Comparison of ENCODE assay signal across 32 cellular contexts in the genomic region with DNA sequence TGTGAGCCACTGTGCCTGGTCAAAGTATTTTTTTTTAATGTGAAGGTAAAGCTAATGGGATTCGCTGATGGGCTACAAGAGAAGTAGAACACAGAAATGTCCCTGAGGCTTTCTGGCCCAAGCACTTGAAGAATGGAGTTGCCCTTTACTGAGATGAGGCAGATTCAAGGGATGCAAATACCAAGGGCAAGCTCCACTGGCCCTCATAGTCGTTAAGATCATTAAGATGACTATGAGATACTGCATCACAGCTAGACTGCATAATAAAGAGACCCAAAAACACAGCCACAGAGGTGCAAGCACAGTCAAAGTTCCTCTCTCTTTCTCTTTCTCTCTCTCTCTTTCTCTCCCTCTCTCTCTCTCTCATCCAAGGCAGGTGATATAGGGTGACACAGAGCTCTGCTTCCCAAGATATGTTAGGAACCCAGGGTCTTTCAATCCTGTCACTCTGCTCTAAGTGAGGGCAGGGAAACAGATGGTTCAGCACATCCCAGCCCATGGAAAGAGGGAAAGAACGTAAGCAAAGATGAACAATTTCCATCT.
"Had no signal": no experiment of that assay in that cellular context is flagged by ENCODE, and none has a peak within 500 bp of the region (broad histone marks: within the 10 kb centered on the region; RNA-seq: fewer than 3 reads in every experiment).

No MANE protein-coding gene starts in this region.

- FAIRE-seq: TTC549 had no signal

- H3K27ac ChIP-seq: breast epithelium, KMS-11, SK-N-MC had no signal

- H3K4me3 ChIP-seq: breast epithelium, MG63, SK-N-MC had no signal

- DNase-seq: activated B cell treated with CpG ODN at 0.5 μM for 24 hours; activated CD4-positive, alpha-beta T cell treated with anti-CD3 and anti-CD28 coated beads for 1 hour; activated CD4-positive, alpha-beta T cell treated with anti-CD3 and anti-CD28 coated beads, Interleukin-2, amount 10 ng/mL, durations not matched to agents 24 days and 14 days; activated CD4-positive, alpha-beta T cell treated with anti-CD3 and anti-CD28 coated beads, Interleukin-2, amount 50 U/mL, for 48 hours; activated CD8-positive, alpha-beta memory T cell treated with anti-CD3 and anti-CD28 coated beads for 24 hours; activated effector memory CD4-positive, alpha-beta T cell treated with anti-CD3 and anti-CD28 coated beads, Interleukin-2, amount 50 U/mL, for 16 hours; activated naive CD4-positive, alpha-beta T cell treated with Interleukin-2 at 50 U/mL for 16 hours; activated naive CD8-positive, alpha-beta T cell treated with anti-CD3 and anti-CD28 coated beads, Interleukin-2, amount 10 ng/mL, durations not matched to agents 7 days and 5 days; activated T-cell treated with anti-CD3 and anti-CD28 coated beads, Interleukin-2, amount 50 U/mL, for 4 hours; aorta; MG63; MV-4-11; NCI-H1092 treated with DMSO at 0.1 percent for 48 hours; NCI-H1417 treated with DMSO at 0.1 percent for 48 hours; NCI-H1694; NCI-H2029; NCI-H2107; NCI-H345; NCI-H510A; NCI-H526 treated with DMSO at 0.1 percent for 48 hours; NCI-H82; OCI-M1; RPMI8226; T-cell; T-helper 2 cell; T1000 had no signal

- H3K4me2 ChIP-seq: KMS-11 had no signal

- H3K36me3 ChIP-seq: breast epithelium, MG63 had no signal

- ATAC-seq: activated T-cell treated with anti-CD3 and anti-CD28 coated beads, Interleukin-2, amount 50 U/mL, for 4 hours; Panc1; Right ventricle myocardium inferior; T-cell had no signal

- H3K27ac Mint-ChIP-seq: activated B cell treated with CpG ODN at 0.5 μM for 24 hours; activated CD4-positive, alpha-beta T cell treated with anti-CD3 and anti-CD28 coated beads, Interleukin-2, amount 10 ng/mL, durations not matched to agents 24 days and 14 days; activated naive CD8-positive, alpha-beta T cell treated with anti-CD3 and anti-CD28 coated beads, Interleukin-2, amount 10 ng/mL, durations not matched to agents 7 days and 5 days had no signal

- H3K27me3 ChIP-seq: breast epithelium, MG63 had no signal

- H3K27me3 Mint-ChIP-seq: activated B cell treated with CpG ODN at 0.5 μM for 24 hours; activated CD4-positive, alpha-beta T cell treated with anti-CD3 and anti-CD28 coated beads, Interleukin-2, amount 10 ng/mL, durations not matched to agents 24 days and 14 days; activated naive CD8-positive, alpha-beta T cell treated with anti-CD3 and anti-CD28 coated beads, Interleukin-2, amount 10 ng/mL, durations not matched to agents 7 days and 5 days; T-cell had no signal

- H3K9ac ChIP-seq: KMS-11 had no signal

- H3K4me3 Mint-ChIP-seq: activated B cell treated with CpG ODN at 0.5 μM for 24 hours; activated CD4-positive, alpha-beta T cell treated with anti-CD3 and anti-CD28 coated beads, Interleukin-2, amount 10 ng/mL, durations not matched to agents 24 days and 14 days; activated naive CD8-positive, alpha-beta T cell treated with anti-CD3 and anti-CD28 coated beads, Interleukin-2, amount 10 ng/mL, durations not matched to agents 7 days and 5 days; activated T-cell treated with anti-CD3 and anti-CD28 coated beads, Interleukin-2, amount 50 U/mL, for 4 hours; T-cell had no signal

- H3K9me3 Mint-ChIP-seq: activated B cell treated with CpG ODN at 0.5 μM for 24 hours; activated CD4-positive, alpha-beta T cell treated with anti-CD3 and anti-CD28 coated beads, Interleukin-2, amount 10 ng/mL, durations not matched to agents 24 days and 14 days; activated naive CD8-positive, alpha-beta T cell treated with anti-CD3 and anti-CD28 coated beads, Interleukin-2, amount 10 ng/mL, durations not matched to agents 7 days and 5 days; activated T-cell treated with anti-CD3 and anti-CD28 coated beads, Interleukin-2, amount 50 U/mL, for 4 hours; T-cell had no signal

- H3K4me1 ChIP-seq: breast epithelium had no signal
